Comparison of ENCODE assay signal across 8 cellular contexts in genomic region chr6:12844284-12845223, GRCh38.
DNase-seq lines count a peak whose midpoint lies in the region; ATAC-seq, FAIRE-seq and TF ChIP-seq lines count a peak whose summit lies in the region.

No MANE protein-coding gene starts in this region.

- no peaks in the 10 kb centered on the region for H4K20me1 ChIP-seq in PC-9 (ENCODE audit: insufficient read depth)

- DNase-seq in AG10803 (ENCODE audit: low read depth) (peak; percentile 60), GM19239 (ENCODE audit: insufficient read length, low spot score) (peak; percentile 26), PC-9 (no peak), fibroblast of peridontal ligament (ENCODE audit: extremely low read depth) (peak; percentile 12), upper lobe of right lung (no peak), RCC 7860 (ENCODE audit: low spot score) (no peak), inferior parietal cortex (ENCODE audit: extremely low spot score) (no peak)

- TF ChIP-seq CTCF in AG10803 (conservative IDR thresholded peaks at IDR 0.05; ENCODE audit: low read length), result peak; percentile 80
- peak; percentile 89 for TF ChIP-seq CTCF in PC-9 (conservative IDR thresholded peaks at IDR 0.05)
- peak; percentile 52 for TF ChIP-seq CTCF in upper lobe of right lung (IDR thresholded peaks at IDR 0.05)

- H3K9me2 ChIP-seq in PC-9 (ENCODE audit: insufficient read depth), result no peaks in the 10 kb centered on the region

- no peak overlapping the region for H3K4me3 ChIP-seq in AG10803 (ENCODE audit: low read length)
- no peak overlapping the region for H3K4me3 ChIP-seq in PC-9
- no peak overlapping the region for H3K4me3 ChIP-seq in upper lobe of right lung

- FAIRE-seq in GM19239 (lab: Jason Lieb, UNC) (peak; percentile 76), RCC 7860 (lab: Jason Lieb, UNC) (no peak)

- ATAC-seq in upper lobe of right lung (no peak), GM21526 (IDR thresholded peaks at IDR 0.05; ENCODE audit: low FRiP score, unreplicated experiment) (no peak)

- no peaks in the 10 kb centered on the region for H3K36me3 ChIP-seq in PC-9 (ENCODE audit: low read depth)
- H3K36me3 ChIP-seq in upper lobe of right lung, result no peaks in the 10 kb centered on the region

- POLR2A ChIA-PET in PC-9 (lab: Charles Lee; ENCODE audit: unreplicated experiment), result no interaction called here

- H3K9me3 ChIP-seq in PC-9 (ENCODE audit: insufficient read depth, low read depth), result no peaks in the 10 kb centered on the region
- H3K9me3 ChIP-seq in upper lobe of right lung, result no peaks in the 10 kb centered on the region

- no peaks in the 10 kb centered on the region for H3K79me2 ChIP-seq in PC-9 (ENCODE audit: low read depth)

- intact Hi-C loops in PC-9 (cut with micrococcal nuclease; ENCODE audit: unreplicated experiment), result no loop called here
- intact Hi-C loops in upper lobe of right lung (cut with DNase I), result no loop called here

- BruUV-seq in PC-9 (replicated peaks; lab: Mats Ljungman, UMichigan), result no TSS peak

- H3K27me3 ChIP-seq in PC-9 (ENCODE audit: insufficient read depth, low read depth), result peaks cover 21% of the 10 kb centered on the region; the same call in 1 of the 2 replicates
- peaks cover 11% of the 10 kb centered on the region for H3K27me3 ChIP-seq in upper lobe of right lung

- no peak overlapping the region for H3K4me2 ChIP-seq in PC-9

- no peaks in the 10 kb centered on the region for H3F3A ChIP-seq in PC-9 (ENCODE audit: insufficient read depth, low read depth)

- no peaks in the 10 kb centered on the region for H3K4me1 ChIP-seq in PC-9 (replicated peaks; ENCODE audit: insufficient read depth)
- no peaks in the 10 kb centered on the region for H3K4me1 ChIP-seq in upper lobe of right lung

- H3K27ac ChIP-seq in PC-9 (no peak overlapping the region), upper lobe of right lung (no peak overlapping the region)

- CTCF ChIA-PET in PC-9 (lab: Charles Lee), result no interaction called here

- no peak overlapping the region for H2AFZ ChIP-seq in PC-9

Comparison
In these comparisons a context has a peak if more than half of its experiments do, and no peak if none do; other contexts are left out.
1. DNase-seq: peak in AG10803 (single experiment), GM19239 (single experiment) and fibroblast of peridontal ligament (single experiment); none in PC-9 (0 of 2), upper lobe of right lung (single experiment), RCC 7860 (single experiment) and inferior parietal cortex (single experiment).
2. Peak in every context shown above with its lines, with median percentiles within 50 percentile points of each other: CTCF ChIP-seq.